ENCODE assay signal across 11 cellular contexts in genomic region chr14:61268797-61269196, GRCh38.
"Had no signal": no experiment of that assay in that cellular context is flagged by ENCODE, and none has a peak within 500 bp of the region (broad histone marks: within the 10 kb centered on the region; RNA-seq: fewer than 3 reads in every experiment).

No MANE protein-coding gene starts in this region.

- H3K36me3 ChIP-seq: gastrocnemius medialis, heart right ventricle, suprapubic skin, thyroid gland, upper lobe of right lung, vagina had no signal

- H3K4me3 ChIP-seq: psoas muscle, thyroid gland, upper lobe of right lung, vagina had no signal

- H3K27me3 ChIP-seq: gastrocnemius medialis, thyroid gland, vagina had no signal

- H3K4me1 ChIP-seq: gastrocnemius medialis, psoas muscle, thyroid gland, upper lobe of right lung had no signal

- H3K27ac ChIP-seq: heart right ventricle, psoas muscle, suprapubic skin, thyroid gland, upper lobe of right lung, vagina had no signal

- DNase-seq: effector memory CD4-positive, alpha-beta T cell; gastrocnemius medialis; heart right ventricle; nephron progenitor cell; psoas muscle; retina; stimulated activated CD4-positive, alpha-beta T cell treated with anti-CD3 and anti-CD28 coated beads, Interleukin-2, amount 100 ng/mL, for 24 hours; thyroid gland; upper lobe of right lung had no signal

- H3K9me3 ChIP-seq: gastrocnemius medialis, heart right ventricle, psoas muscle, suprapubic skin, thyroid gland, upper lobe of right lung, vagina had no signal
